22 cellular contexts compared by ENCODE assay signal in genomic region chr2:208092093-208092832, GRCh38. TPM values are rescaled to one million over a fixed set of nuclear protein-coding genes. Genes with fewer than 3 reads are reported as not detected.
"Had no signal": no experiment of that assay in that cellular context is flagged by ENCODE, and none has a peak within 500 bp of the region (broad histone marks: within the 10 kb centered on the region; RNA-seq: fewer than 3 reads in every experiment).

No MANE protein-coding gene starts in this region.

- H3K4me3 ChIP-seq: body of pancreas, psoas muscle, testis had no signal

- H3K9me3 ChIP-seq: body of pancreas, psoas muscle, testis had no signal

- H3K27ac ChIP-seq: body of pancreas, psoas muscle, testis had no signal

- H3K4me1 ChIP-seq: body of pancreas, psoas muscle, testis had no signal

- ATAC-seq: activated CD8-positive, alpha-beta T cell treated with anti-CD3 and anti-CD28 coated beads for 36 hours; body of pancreas; effector memory CD8-positive, alpha-beta T cell; left cardiac atrium; natural killer cell treated with Interleukin-12 subunit alpha and Interleukin-12 subunit beta and Interleukin-15 and Interleukin-18, amount 100 ng/mL, for 72 hours; psoas muscle; sciatic nerve; stimulated activated naive CD8-positive, alpha-beta T cell treated with anti-CD3 and anti-CD28 coated beads, Interleukin-15, amount 100 ng/mL, for 72 hours; T-cell had no signal

- H3K27me3 ChIP-seq: body of pancreas, testis had no signal

- DNase-seq: activated CD8-positive, alpha-beta T cell treated with anti-CD3 and anti-CD28 coated beads for 36 hours; activated naive CD4-positive, alpha-beta T cell treated with anti-CD3 and anti-CD28 coated beads for 36 hours; body of pancreas; central memory CD4-positive, alpha-beta T cell; cortex of kidney; effector memory CD8-positive, alpha-beta T cell; glutamatergic neuron; left cardiac atrium; psoas muscle; stimulated activated CD4-positive, alpha-beta T cell treated with anti-CD3 and anti-CD28 coated beads, Interleukin-4, amount 100 ng/mL, for 24 hours; stimulated activated naive CD8-positive, alpha-beta T cell treated with anti-CD3 and anti-CD28 coated beads, Interleukin-15, amount 100 ng/mL, for 72 hours; T-cell; T1000; testis had no signal

RNA-seq across cellular contexts. Expression of gene CRYGD, which starts 32.1 kb away (rescaled TPM):
- total RNA-seq: activated CD8-positive, alpha-beta T cell treated with anti-CD3 and anti-CD28 coated beads for 36 hours; activated naive CD4-positive, alpha-beta T cell treated with anti-CD3 and anti-CD28 coated beads for 36 hours; body of pancreas; epithelial cell of proximal tubule; left cardiac atrium; lung microvascular endothelial cell; mononuclear cell; natural killer cell treated with Interleukin-12 subunit alpha and Interleukin-12 subunit beta and Interleukin-15 and Interleukin-18, amount 100 ng/mL, for 72 hours; omental fat pad; psoas muscle; sciatic nerve; T-cell; testis; ureter had no signal
- polyA plus RNA-seq: adipose tissue, psoas muscle had no signal

RNA-seq across cellular contexts. Expression of gene CRYGC, which starts 37.4 kb away (rescaled TPM):
- total RNA-seq: activated CD8-positive, alpha-beta T cell treated with anti-CD3 and anti-CD28 coated beads for 36 hours; activated naive CD4-positive, alpha-beta T cell treated with anti-CD3 and anti-CD28 coated beads for 36 hours; body of pancreas; epithelial cell of proximal tubule; left cardiac atrium; lung microvascular endothelial cell; mononuclear cell; natural killer cell treated with Interleukin-12 subunit alpha and Interleukin-12 subunit beta and Interleukin-15 and Interleukin-18, amount 100 ng/mL, for 72 hours; omental fat pad; psoas muscle; sciatic nerve; T-cell; ureter had no signal
- polyA plus RNA-seq: adipose tissue, psoas muscle had no signal

RNA-seq across cellular contexts. Expression of gene CRYGB, which starts 53.7 kb away (rescaled TPM):
- total RNA-seq: activated CD8-positive, alpha-beta T cell treated with anti-CD3 and anti-CD28 coated beads for 36 hours; activated naive CD4-positive, alpha-beta T cell treated with anti-CD3 and anti-CD28 coated beads for 36 hours; body of pancreas; epithelial cell of proximal tubule; left cardiac atrium; lung microvascular endothelial cell; mononuclear cell; natural killer cell treated with Interleukin-12 subunit alpha and Interleukin-12 subunit beta and Interleukin-15 and Interleukin-18, amount 100 ng/mL, for 72 hours; omental fat pad; psoas muscle; sciatic nerve; T-cell; ureter had no signal
- polyA plus RNA-seq: adipose tissue, psoas muscle had no signal
